ENCODE assay signal across 8 cellular contexts in genomic region chr4:76950052-76950845, GRCh38. TPM values are rescaled to one million over a fixed set of nuclear protein-coding genes. Genes with fewer than 3 reads are reported as not detected.
A peak's percentile ranks its signal among the peaks of the same experiment; 100 is the strongest.
DNase-seq lines count a peak whose midpoint lies in the region; ATAC-seq lines count a peak whose summit lies in the region.

No MANE protein-coding gene starts in this region.

- peak overlapping the region; percentile 86 to 97 for H3K4me3 ChIP-seq in muscle layer of duodenum (ENCODE audit: low read depth in 1 of 2, low read length in 2 of 2)

- H3K9me3 ChIP-seq in muscle layer of duodenum (ENCODE audit: control insufficient read depth in 1 of 2, low read length in 2 of 2): no peaks in the 10 kb centered on the region

- H3K4me1 ChIP-seq in muscle layer of duodenum (ENCODE audit: control insufficient read depth in 1 of 2, insufficient read depth in 2 of 2, low read length in 2 of 2): peaks cover 4 to 15% of the 10 kb centered on the region in 2 donors

- ATAC-seq in HG02642 (IDR thresholded peaks at IDR 0.05; ENCODE audit: poor library complexity, unreplicated experiment): peak; percentile 28
- ATAC-seq in esophagus mucosa: peak; percentile 27
- peak; percentile 47 for ATAC-seq in stimulated activated naive CD8-positive, alpha-beta T cell treated with anti-CD3 and anti-CD28 coated beads, Interleukin-15, Interleukin-2, amounts not matched to agents 100 U/mL and 50 U/mL, for 24 hours

- no peaks in the 10 kb centered on the region for H3K27me3 ChIP-seq in muscle layer of duodenum (ENCODE audit: low read depth, low read length)

- H3K36me3 ChIP-seq in muscle layer of duodenum (ENCODE audit: control insufficient read depth in 1 of 2, insufficient read depth in 2 of 2, low read length in 2 of 2): peaks cover 0 to 4% of the 10 kb centered on the region in 2 donors

- DNase-seq in NCI-H1436 (lab: John Stamatoyannopoulos, UW) (peak; percentile 17), NCI-H1436 treated with DMSO at 0.1 percent for 48 hours (lab: John Stamatoyannopoulos, UW) (no peak), NCI-H69 (lab: John Stamatoyannopoulos, UW) (peak; percentile 73)
- peak; percentile 60 for DNase-seq in activated T-cell treated with anti-CD3 and anti-CD28 coated beads, Interleukin-2, amount 50 U/mL, for 1 hour
- peak; percentile 72 for DNase-seq in stimulated activated naive CD8-positive, alpha-beta T cell treated with anti-CD3 and anti-CD28 coated beads, Interleukin-15, Interleukin-2, amounts not matched to agents 100 U/mL and 50 U/mL, for 24 hours

- peak overlapping the region; percentile 77 for H3K27ac ChIP-seq in muscle layer of duodenum (ENCODE audit: low read length)

RNA-seq across cellular contexts. Expression of gene SEPTIN11, which starts 0.7 kb away (rescaled TPM):
- total RNA-seq in esophagus mucosa: 29.9 TPM

RNA-seq across cellular contexts. Expression of gene SOWAHB, which starts 52.3 kb away (rescaled TPM):
- total RNA-seq in esophagus mucosa: 9.6 TPM
